ENCODE assay signal across 22 cellular contexts in genomic region chr3:157021679-157022078, GRCh38.
"Had no signal": no experiment of that assay in that cellular context is flagged by ENCODE, and none has a peak within 500 bp of the region (broad histone marks: within the 10 kb centered on the region; RNA-seq: fewer than 3 reads in every experiment).

No MANE protein-coding gene starts in this region.

- FAIRE-seq: small intestine had no signal

- DNase-seq: natural killer cell; occipital lobe; ovary; posterior cingulate gyrus; psoas muscle; right cardiac atrium; right lobe of liver; sigmoid colon; small intestine; stimulated activated CD4-positive, alpha-beta T cell treated with anti-CD3 and anti-CD28 coated beads, Interleukin-15, amount 100 ng/mL, for 24 hours; stimulated activated CD4-positive, alpha-beta T cell treated with anti-CD3 and anti-CD28 coated beads, Interleukin-2, amount 100 ng/mL, for 24 hours; stimulated activated CD4-positive, alpha-beta T cell treated with anti-CD3 and anti-CD28 coated beads, Interleukin-2, amount 100 ng/mL, for 48 hours; stimulated activated CD4-positive, alpha-beta T cell treated with anti-CD3 and anti-CD28 coated beads, Interleukin-4, amount 100 ng/mL, for 24 hours; stimulated activated naive CD4-positive, alpha-beta T cell; stimulated activated naive CD8-positive, alpha-beta T cell treated with anti-CD3 and anti-CD28 coated beads, Interleukin-15, amount 100 ng/mL, for 72 hours; stimulated activated naive CD8-positive, alpha-beta T cell treated with anti-CD3 and anti-CD28 coated beads, Interleukin-15, Interleukin-2, amounts not matched to agents 100 U/mL and 50 U/mL, for 24 hours; substantia nigra; testis; tibial artery; transverse colon; upper lobe of right lung; uterus had no signal
